7 cellular contexts compared by ENCODE assay signal in the genomic region with DNA sequence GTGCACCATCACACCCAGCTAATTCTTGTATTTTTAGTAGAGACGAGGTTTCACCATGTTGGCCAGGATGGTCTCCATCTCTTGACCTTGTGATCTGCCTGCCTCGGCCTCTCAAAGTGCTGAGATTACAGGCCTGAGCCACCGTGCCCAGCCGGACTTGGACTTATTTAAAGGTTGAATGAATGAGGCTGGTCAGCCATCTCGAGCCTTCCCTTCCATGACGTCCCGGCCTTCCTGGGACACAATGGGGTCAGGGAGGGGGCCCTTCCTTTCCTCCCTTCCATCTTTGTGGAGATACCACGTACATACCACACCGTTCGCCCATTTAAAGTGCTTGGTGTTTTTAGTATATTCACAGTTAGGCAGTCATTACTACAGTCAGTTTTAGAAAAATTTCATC. TPM values are rescaled to one million over a fixed set of nuclear protein-coding genes. Genes with fewer than 3 reads are reported as not detected.
DNase-seq lines count a peak whose midpoint lies in the region; ATAC-seq and TF ChIP-seq lines count a peak whose summit lies in the region.
"Not testable (repeated sequence)": the region's sequence is repeated elsewhere in the genome, so short reads cannot be mapped to it uniquely, and the experiment has no call there.

No MANE protein-coding gene starts in this region.

- not testable (repeated sequence) for H3K4me3 Mint-ChIP-seq in CD4-positive, alpha-beta T cell; central memory CD8-positive, alpha-beta T cell; immature natural killer cell; naive thymus-derived CD4-positive, alpha-beta T cell; stimulated activated naive B cell treated with anti-CD40 and anti-IgM and Interleukin-4, amounts not matched to agents 10 μg/mL and 1 μg/mL and 100 μg/mL, for 72 hours

- peaks cover 52% of the 10 kb centered on the region for H3K4me1 Mint-ChIP-seq in CD4-positive, alpha-beta T cell (ENCODE audit: low read depth)
- H3K4me1 Mint-ChIP-seq in central memory CD8-positive, alpha-beta T cell = peaks cover 51% of the 10 kb centered on the region
- H3K4me1 Mint-ChIP-seq in immature natural killer cell = peaks cover 31 to 63% of the 10 kb centered on the region in 2 donors
- H3K4me1 Mint-ChIP-seq in naive thymus-derived CD4-positive, alpha-beta T cell = peaks cover 34 to 76% (median 40%) of the 10 kb centered on the region in 7 donors
- H3K4me1 Mint-ChIP-seq in stimulated activated naive B cell treated with anti-CD40 and anti-IgM and Interleukin-4, amounts not matched to agents 10 μg/mL and 1 μg/mL and 100 μg/mL, for 72 hours = peaks cover 39 to 76% of the 10 kb centered on the region in 2 donors

- WGBS in sigmoid colon, 2 donors = 95% methylated on average over 10 of the region's 10 CpGs

- TF ChIP-seq EP300 in sigmoid colon (IDR thresholded peaks at IDR 0.05) = not testable (repeated sequence)

- POLR2A ChIA-PET in CD4-positive, alpha-beta T cell (lab: Charles Lee) = interaction anchor here (0.7 to 1.5 kb wide), 2 partner anchors 9 to 19 kb away, joined by 4 to 5 read pairs; a partner anchor contains a TSS
- POLR2A ChIA-PET in naive thymus-derived CD4-positive, alpha-beta T cell (lab: Charles Lee) = interaction anchor here (2.1 kb wide), 1 partner anchor 19 kb away, joined by 15 read pairs; a partner anchor contains a TSS

- not testable (repeated sequence) for H3K9me3 ChIP-seq in CD4-positive, alpha-beta T cell (ENCODE audit: control insufficient read depth, low read length); naive thymus-derived CD4-positive, alpha-beta T cell (ENCODE audit: control insufficient read depth in 2 of 3, low read length in 3 of 3); sigmoid colon

- H3K27me3 ChIP-seq in CD4-positive, alpha-beta T cell (ENCODE audit: control insufficient read depth, insufficient read depth, low read length); naive thymus-derived CD4-positive, alpha-beta T cell (ENCODE audit: control insufficient read depth in 2 of 2, insufficient read depth in 2 of 2, low read length in 2 of 2); sigmoid colon: not testable (repeated sequence)

- not testable (repeated sequence) for TF ChIP-seq CTCF in CD4-positive, alpha-beta T cell (IDR thresholded peaks at IDR 0.05); sigmoid colon (IDR thresholded peaks at IDR 0.05)

- H3K9me3 Mint-ChIP-seq in CD4-positive, alpha-beta T cell; central memory CD8-positive, alpha-beta T cell; immature natural killer cell; naive thymus-derived CD4-positive, alpha-beta T cell; stimulated activated naive B cell treated with anti-CD40 and anti-IgM and Interleukin-4, amounts not matched to agents 10 μg/mL and 1 μg/mL and 100 μg/mL, for 72 hours: not testable (repeated sequence)

- CTCF ChIA-PET in CD4-positive, alpha-beta T cell (lab: Charles Lee); naive thymus-derived CD4-positive, alpha-beta T cell (lab: Charles Lee): not testable (repeated sequence)

- not testable (repeated sequence) for ATAC-seq in CD4-positive, alpha-beta T cell (ENCODE audit: poor library complexity); central memory CD8-positive, alpha-beta T cell (replicated peaks; ENCODE audit: extremely low read depth, poor library complexity, severe bottlenecking); naive thymus-derived CD4-positive, alpha-beta T cell; stimulated activated naive B cell treated with anti-CD40 and anti-IgM and Interleukin-4, amounts not matched to agents 10 μg/mL and 1 μg/mL and 100 μg/mL, for 72 hours (replicated peaks)

- H3K4me1 ChIP-seq in naive thymus-derived CD4-positive, alpha-beta T cell (ENCODE audit: control insufficient read depth in 2 of 2, insufficient read depth in 2 of 2, low read length in 2 of 2) = peaks cover 2 to 12% of the 10 kb centered on the region in 2 donors
- not testable (repeated sequence) for H3K4me1 ChIP-seq in sigmoid colon

- not testable (repeated sequence) for DNase-seq in CD4-positive, alpha-beta T cell; central memory CD8-positive, alpha-beta T cell (ENCODE audit: low spot score in 2 of 2); immature natural killer cell; naive thymus-derived CD4-positive, alpha-beta T cell; stimulated activated naive B cell treated with anti-CD40 and anti-IgM and Interleukin-4, amounts not matched to agents 10 μg/mL and 1 μg/mL and 100 μg/mL, for 72 hours
- DNase-seq in activated T-cell treated with anti-CD3 and anti-CD28 coated beads, Interleukin-2, amount 50 U/mL, for 1 hour = peak; percentile 2
- DNase-seq in sigmoid colon = peak; percentile 57

- intact Hi-C loops in CD4-positive, alpha-beta T cell (cut with DNase I, micrococcal nuclease); naive thymus-derived CD4-positive, alpha-beta T cell (cut with micrococcal nuclease); sigmoid colon (cut with DNase I): not testable (repeated sequence)

- TF ChIP-seq POLR2A in sigmoid colon (IDR thresholded peaks at IDR 0.05) = not testable (repeated sequence)

- not testable (repeated sequence) for H3K27ac ChIP-seq in CD4-positive, alpha-beta T cell (ENCODE audit: low read depth, low read length); naive thymus-derived CD4-positive, alpha-beta T cell (ENCODE audit: low read depth, low read length); sigmoid colon

- H3K36me3 ChIP-seq in naive thymus-derived CD4-positive, alpha-beta T cell (ENCODE audit: control insufficient read depth in 2 of 3, insufficient read depth in 3 of 3, low read length in 3 of 3); sigmoid colon: not testable (repeated sequence)

- not testable (repeated sequence) for H3K4me3 ChIP-seq in naive thymus-derived CD4-positive, alpha-beta T cell (ENCODE audit: low read length); sigmoid colon

- peaks cover 12% of the 10 kb centered on the region for H3K36me3 Mint-ChIP-seq in CD4-positive, alpha-beta T cell (ENCODE audit: low read depth)
- not testable (repeated sequence) for H3K36me3 Mint-ChIP-seq in central memory CD8-positive, alpha-beta T cell (ENCODE audit: insufficient read depth); immature natural killer cell
- H3K36me3 Mint-ChIP-seq in naive thymus-derived CD4-positive, alpha-beta T cell = peaks cover 0 to 35% (median 8%) of the 10 kb centered on the region in 5 donors
- H3K36me3 Mint-ChIP-seq in stimulated activated naive B cell treated with anti-CD40 and anti-IgM and Interleukin-4, amounts not matched to agents 10 μg/mL and 1 μg/mL and 100 μg/mL, for 72 hours = peaks cover 13 to 31% of the 10 kb centered on the region in 2 donors

- H3K27ac Mint-ChIP-seq in CD4-positive, alpha-beta T cell = peak overlapping the region; percentile 52
- peak overlapping the region; percentile 85 for H3K27ac Mint-ChIP-seq in central memory CD8-positive, alpha-beta T cell (ENCODE audit: low read depth)
- peak overlapping the region in 4 of 6 donors; percentile 40 to 71 (median 48) for H3K27ac Mint-ChIP-seq in immature natural killer cell
- peak overlapping the region in 6 of 9 donors; percentile 17 to 59 (median 45) for H3K27ac Mint-ChIP-seq in naive thymus-derived CD4-positive, alpha-beta T cell
- H3K27ac Mint-ChIP-seq in stimulated activated naive B cell treated with anti-CD40 and anti-IgM and Interleukin-4, amounts not matched to agents 10 μg/mL and 1 μg/mL and 100 μg/mL, for 72 hours = peak overlapping the region; percentile 87

- not testable (repeated sequence) for H3K27me3 Mint-ChIP-seq in CD4-positive, alpha-beta T cell; central memory CD8-positive, alpha-beta T cell; immature natural killer cell (ENCODE audit: low read depth in 3 of 3); naive thymus-derived CD4-positive, alpha-beta T cell; stimulated activated naive B cell treated with anti-CD40 and anti-IgM and Interleukin-4, amounts not matched to agents 10 μg/mL and 1 μg/mL and 100 μg/mL, for 72 hours

RNA-seq across cellular contexts. Expression of a gene that starts 19.8 kb away (rescaled TPM):
- total RNA-seq in CD4-positive, alpha-beta T cell = 10 to 100 TPM; 27.1 to 31.7 TPM
- polyA plus RNA-seq in immature natural killer cell (10 to 100 TPM; 20.6 to 28.0 (median 24.0) TPM), sigmoid colon (10 to 100 TPM; 19.2 to 34.6 (median 19.4) TPM)
- 10 to 100 TPM; 37.5 to 50.1 (median 43.4) TPM for total RNA-seq in naive thymus-derived CD4-positive, alpha-beta T cell
- 10 to 100 TPM; 18.6 to 25.3 TPM for polyA plus RNA-seq in naive thymus-derived CD4-positive, alpha-beta T cell
- total RNA-seq in sigmoid colon = 10 to 100 TPM; 13.6 to 14.3 (median 13.8) TPM

RNA-seq across cellular contexts. Expression of a gene that starts 44.1 kb away (rescaled TPM):
- total RNA-seq in CD4-positive, alpha-beta T cell = 10 to 100 TPM; 84.6 to 88.5 TPM
- polyA plus RNA-seq in immature natural killer cell (10 to 100 TPM; 31.1 to 59.4 (median 38.9) TPM), sigmoid colon (10 to 100 TPM; 26.1 to 29.5 (median 26.4) TPM)
- total RNA-seq in naive thymus-derived CD4-positive, alpha-beta T cell = 100 to 1,000 TPM in 2 of 5 experiments, 10 to 100 TPM in 3; 55.8 to 138 (median 72.4) TPM
- polyA plus RNA-seq in naive thymus-derived CD4-positive, alpha-beta T cell = 10 to 100 TPM; 40.4 to 66.7 TPM
- 10 to 100 TPM; 23.9 to 45.5 (median 29.2) TPM for total RNA-seq in sigmoid colon
